25 cellular contexts compared by ENCODE assay signal in the genomic region with DNA sequence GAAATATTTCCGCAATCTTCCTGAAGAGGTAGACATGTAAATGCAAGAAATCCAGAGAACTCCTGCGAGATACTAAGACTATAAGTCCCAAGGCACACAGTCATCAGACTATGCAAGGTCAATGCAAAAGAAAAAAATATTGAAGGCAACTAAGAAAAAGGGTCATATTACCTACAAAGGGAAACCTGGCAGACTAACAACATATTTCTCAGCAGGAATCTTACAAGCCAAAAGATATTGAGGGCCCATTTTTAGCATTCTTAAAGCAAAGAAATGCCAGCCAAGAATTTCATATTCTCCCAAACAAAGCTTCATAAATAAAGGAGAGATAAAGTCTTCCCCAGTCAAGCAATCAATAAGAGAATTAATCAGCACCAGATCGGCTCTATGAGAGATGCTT.
"Had no signal": no experiment of that assay in that cellular context is flagged by ENCODE, and none has a peak within 500 bp of the region (broad histone marks: within the 10 kb centered on the region; RNA-seq: fewer than 3 reads in every experiment).

No MANE protein-coding gene starts in this region.

- H3K9me3 ChIP-seq: ovary, right lobe of liver, thoracic aorta, thyroid gland, vagina had no signal

- ATAC-seq: psoas muscle; right cardiac atrium; right lobe of liver; stimulated activated effector memory CD8-positive, alpha-beta T cell treated with anti-CD3 and anti-CD28 coated beads, Interleukin-12 subunit alpha, Interleukin-12 subunit beta, amount 100 ng/mL, for 72 hours; stimulated activated naive B cell treated with anti-CD40 and anti-IgM and Interleukin-4, amounts not matched to agents 10 μg/mL and 1 μg/mL and 100 μg/mL, for 72 hours had no signal

- H3K4me3 ChIP-seq: neural progenitor cell, ovary, psoas muscle, right lobe of liver, sigmoid colon, stomach, thoracic aorta, thyroid gland, tibial nerve, upper lobe of left lung, vagina had no signal

- H3K36me3 ChIP-seq: neural progenitor cell, ovary, right lobe of liver, sigmoid colon, stomach, thoracic aorta, thyroid gland, tibial nerve, upper lobe of left lung, vagina had no signal

- H3K4me1 ChIP-seq: neural progenitor cell, parathyroid adenoma, psoas muscle, right lobe of liver, sigmoid colon, stomach, thyroid gland, tibial nerve, upper lobe of left lung, vagina had no signal

- FAIRE-seq: small intestine, urothelium cell line had no signal

- H3K27me3 ChIP-seq: neural progenitor cell, ovary, right lobe of liver, sigmoid colon, stomach, thyroid gland, tibial nerve, upper lobe of left lung, vagina had no signal

- DNase-seq: occipital lobe; ovary; posterior cingulate gyrus; psoas muscle; right cardiac atrium; right lobe of liver; sigmoid colon; small intestine; stimulated activated CD4-positive, alpha-beta T cell treated with anti-CD3 and anti-CD28 coated beads, Interleukin-15, amount 100 ng/mL, for 24 hours; stimulated activated CD4-positive, alpha-beta T cell treated with anti-CD3 and anti-CD28 coated beads, Interleukin-2, amount 100 ng/mL, for 24 hours; stimulated activated CD4-positive, alpha-beta T cell treated with anti-CD3 and anti-CD28 coated beads, Interleukin-2, amount 100 ng/mL, for 48 hours; stimulated activated CD4-positive, alpha-beta T cell treated with anti-CD3 and anti-CD28 coated beads, Interleukin-4, amount 100 ng/mL, for 24 hours; stimulated activated naive B cell treated with anti-CD40 and anti-IgM and Interleukin-4, amounts not matched to agents 10 μg/mL and 1 μg/mL and 100 μg/mL, for 72 hours; stimulated activated naive CD4-positive, alpha-beta T cell treated with Interleukin-2 at 50 U/mL for 16 hours; stomach; thyroid gland; trophoblast cell; upper lobe of left lung had no signal

- H3K27ac ChIP-seq: neural progenitor cell, ovary, parathyroid adenoma, psoas muscle, right lobe of liver, sigmoid colon, stomach, thoracic aorta, thyroid gland, tibial nerve, upper lobe of left lung, vagina had no signal
